In genomic region chr2:40975175-40975574, GRCh38 we compare ENCODE assay signal across 32 cellular contexts.
"Had no signal": no experiment of that assay in that cellular context is flagged by ENCODE, and none has a peak within 500 bp of the region (broad histone marks: within the 10 kb centered on the region; RNA-seq: fewer than 3 reads in every experiment).

No MANE protein-coding gene starts in this region.

- FAIRE-seq: astrocyte had no signal

- ATAC-seq: activated CD8-positive, alpha-beta T cell treated with anti-CD3 and anti-CD28 coated beads for 36 hours; activated naive CD4-positive, alpha-beta T cell treated with anti-CD3 and anti-CD28 coated beads, Interleukin-2, amount 50 U/mL, for 72 hours; activated T-cell treated with anti-CD3 and anti-CD28 coated beads, Interleukin-2, amount 50 U/mL, for 4 hours; activated T-cell treated with anti-CD3 and anti-CD28 coated beads, Interleukin-2, amount 50 U/mL, for 72 hours; activated T-helper 17 cell treated with anti-CD3 and anti-CD28 coated beads, Interleukin-2, amount 50 U/mL, for 72 hours; body of pancreas had no signal

- DNase-seq: activated B cell treated with CpG ODN at 0.5 μM for 24 hours; activated CD4-positive, alpha-beta memory T cell treated with anti-CD3 and anti-CD28 coated beads for 36 hours; activated CD4-positive, alpha-beta T cell treated with anti-CD3 and anti-CD28 coated beads for 4 hours; activated CD4-positive, alpha-beta T cell treated with anti-CD3 and anti-CD28 coated beads, Interleukin-2, amount 10 ng/mL, durations not matched to agents 24 days and 14 days; activated CD4-positive, alpha-beta T cell treated with anti-CD3 and anti-CD28 coated beads, Interleukin-2, amount 50 U/mL, for 1 hour; activated CD4-positive, alpha-beta T cell treated with anti-CD3 and anti-CD28 coated beads, Interleukin-2, amount 50 U/mL, for 4 hours; activated CD4-positive, CD25-positive, alpha-beta regulatory T cell treated with anti-CD3 and anti-CD28 coated beads, Interleukin-2, amount 50 U/mL, for 72 hours; activated CD8-positive, alpha-beta memory T cell treated with anti-CD3 and anti-CD28 coated beads, Interleukin-2, amount 50 U/mL, for 4 hours; activated CD8-positive, alpha-beta T cell treated with anti-CD3 and anti-CD28 coated beads for 36 hours; activated effector memory CD4-positive, alpha-beta T cell treated with anti-CD3 and anti-CD28 coated beads, Interleukin-2, amount 50 U/mL, for 16 hours; activated gamma-delta T cell treated with Interleukin-2 at 50 U/mL for 16 hours; activated naive CD4-positive, alpha-beta T cell; activated naive CD4-positive, alpha-beta T cell treated with anti-CD3 and anti-CD28 coated beads for 36 hours; activated naive CD4-positive, alpha-beta T cell treated with anti-CD3 and anti-CD28 coated beads, Interleukin-2, amount 50 U/mL, for 16 hours; activated naive CD8-positive, alpha-beta T cell treated with anti-CD3 and anti-CD28 coated beads for 36 hours; activated T-cell treated with anti-CD3 and anti-CD28 coated beads for 4 hours; activated T-cell treated with anti-CD3 and anti-CD28 coated beads, Interleukin-2, amount 50 U/mL, for 1 hour; activated T-cell treated with anti-CD3 and anti-CD28 coated beads, Interleukin-2, amount 50 U/mL, for 4 hours; activated T-cell treated with anti-CD3 and anti-CD28 coated beads, Interleukin-2, amount 50 U/mL, for 72 hours; adrenal gland; amniotic stem cell; aorta; body of pancreas; brain microvascular endothelial cell; central memory CD4-positive, alpha-beta T cell; T-helper 2 cell; T-helper 9 cell had no signal

- H3K27me3 ChIP-seq: adrenal gland, body of pancreas, brain microvascular endothelial cell, breast epithelium had no signal

- H3K4me3 ChIP-seq: adrenal gland, body of pancreas, breast epithelium had no signal

- H3K36me3 ChIP-seq: adrenal gland, brain microvascular endothelial cell, breast epithelium had no signal

- H3K27ac ChIP-seq: adrenal gland, body of pancreas, brain microvascular endothelial cell, breast epithelium, VCaP had no signal

- H3K9me3 ChIP-seq: adrenal gland, body of pancreas had no signal
